ENCODE assay signal across 22 cellular contexts in genomic region chr5:14721990-14722656, GRCh38. TPM values are rescaled to one million over a fixed set of nuclear protein-coding genes. Genes with fewer than 3 reads are reported as not detected.
A peak's percentile ranks its signal among the peaks of the same experiment; 100 is the strongest.
DNase-seq lines count a peak whose midpoint lies in the region; ATAC-seq, FAIRE-seq and TF ChIP-seq lines count a peak whose summit lies in the region.
"Had no signal": no experiment of that assay in that cellular context is flagged by ENCODE, and none has a peak within 500 bp of the region (broad histone marks: within the 10 kb centered on the region; RNA-seq: fewer than 3 reads in every experiment).

No MANE protein-coding gene starts in this region.

- H3K27ac Mint-ChIP-seq in astrocyte (ENCODE audit: unreplicated experiment): no peak overlapping the region

- no peak overlapping the region for H3K4me3 ChIP-seq in astrocyte (ENCODE audit: insufficient read depth, low read depth, low read length)
- no peak overlapping the region for H3K4me3 ChIP-seq in mucosa of descending colon
- H3K4me3 ChIP-seq: BLaER1 treated with 17β-estradiol and CSF1 and Interleukin-3, amounts not matched to agents 10 nM and 100 nM; lower lobe of right lung; spleen had no signal

- peak; percentile 29 for DNase-seq in COLO668 (lab: John Stamatoyannopoulos, UW; ENCODE audit: unreplicated experiment)
- peak; percentile 35 for DNase-seq in M059J (ENCODE audit: low read depth)
- DNase-seq in astrocyte (ENCODE audit: low read depth): peak; percentile 8
- DNase-seq in mucosa of descending colon: no peak
- no peak for DNase-seq in globus pallidus (ENCODE audit: low spot score)
- DNase-seq in ACHN: no peak
- DNase-seq: activated CD4-positive, alpha-beta T cell treated with anti-CD3 and anti-CD28 coated beads for 4 hours; activated T-cell treated with anti-CD3 and anti-CD28 coated beads, Interleukin-2, amount 50 U/mL, for 48 hours; anterior cingulate cortex; foreskin keratinocyte; GF-D8; islet precursor cell; lower lobe of right lung; NCI-H524; spleen; stimulated activated CD4-positive, alpha-beta T cell treated with anti-CD3 and anti-CD28 coated beads, Interleukin-4, amount 100 ng/mL, for 24 hours; stimulated activated naive CD4-positive, alpha-beta T cell treated with Interleukin-2 at 50 U/mL for 16 hours had no signal

- no peak for FAIRE-seq in astrocyte (lab: Jason Lieb, UNC)
- FAIRE-seq: HTR-8/SVneo had no signal

- no peaks in the 10 kb centered on the region for H3K79me2 ChIP-seq in astrocyte (ENCODE audit: insufficient read depth, low read length)

- intact Hi-C loops in mucosa of descending colon (cut with DNase I, micrococcal nuclease): no loop called here

- H3K9me3 Mint-ChIP-seq in astrocyte (ENCODE audit: unreplicated experiment): no peaks in the 10 kb centered on the region
- H3K9me3 Mint-ChIP-seq: activated naive CD4-positive, alpha-beta T cell treated with anti-CD3 and anti-CD28 coated beads, Interleukin-2, amount 10 ng/mL, durations not matched to agents 7 days and 5 days had no signal

- in situ Hi-C loops in ACHN (cut with HindIII; ENCODE audit: low pct_ligation_motif_present, low pct_unique_long_range_greater_than_20kb, low sequenced_read_pairs): loop anchor here (10.0 kb wide), 1 partner anchor 283 kb away; no protein-coding TSS in a partner anchor

- H3K27ac ChIP-seq in astrocyte (ENCODE audit: low read depth, low read length): no peak overlapping the region
- H3K27ac ChIP-seq: BLaER1 treated with 17β-estradiol and CSF1 and Interleukin-3, amounts not matched to agents 10 nM and 100 nM; foreskin keratinocyte; lower lobe of right lung; spleen had no signal

- no peaks in the 10 kb centered on the region for H3K27me3 Mint-ChIP-seq in astrocyte (ENCODE audit: low read depth, unreplicated experiment)
- H3K27me3 Mint-ChIP-seq: activated naive CD4-positive, alpha-beta T cell treated with anti-CD3 and anti-CD28 coated beads, Interleukin-2, amount 10 ng/mL, durations not matched to agents 7 days and 5 days had no signal

- no peak overlapping the region for H3K9ac ChIP-seq in astrocyte (ENCODE audit: low read length)
- H3K9ac ChIP-seq: BLaER1 treated with 17β-estradiol and CSF1 and Interleukin-3, amounts not matched to agents 10 nM and 100 nM had no signal

- H3K36me3 Mint-ChIP-seq in astrocyte (ENCODE audit: low read depth, unreplicated experiment): peaks cover 5% of the 10 kb centered on the region

- ATAC-seq in mucosa of descending colon (peak; percentile 32), HG03354 (IDR thresholded peaks at IDR 0.05; ENCODE audit: poor library complexity, severe bottlenecking, unreplicated experiment) (no peak), GM21367 (IDR thresholded peaks at IDR 0.05; ENCODE audit: unreplicated experiment) (no peak)
- ATAC-seq: foreskin keratinocyte, lower lobe of right lung had no signal

- H2AFZ ChIP-seq in astrocyte (ENCODE audit: low read depth, low read length): no peak overlapping the region

- H3K27me3 ChIP-seq in astrocyte (ENCODE audit: insufficient read depth, low read length): no peaks in the 10 kb centered on the region
- H3K27me3 ChIP-seq: BLaER1 treated with 17β-estradiol and CSF1 and Interleukin-3, amounts not matched to agents 10 nM and 100 nM; foreskin keratinocyte; spleen had no signal

- peaks cover 30% of the 10 kb centered on the region for H3K4me1 Mint-ChIP-seq in astrocyte (ENCODE audit: low read depth, unreplicated experiment)

- no peak overlapping the region for H3K4me2 ChIP-seq in astrocyte (ENCODE audit: low read length)

- H3K9me3 ChIP-seq in astrocyte (ENCODE audit: insufficient read depth, low read depth, low read length) (no peaks in the 10 kb centered on the region), mucosa of descending colon (no peaks in the 10 kb centered on the region)
- H3K9me3 ChIP-seq: BLaER1 treated with 17β-estradiol and CSF1 and Interleukin-3, amounts not matched to agents 10 nM and 100 nM; lower lobe of right lung; spleen had no signal

- no peaks in the 10 kb centered on the region for H4K20me1 ChIP-seq in astrocyte (ENCODE audit: insufficient read depth, low read length)

- TF ChIP-seq CTCF in astrocyte (IDR thresholded peaks at IDR 0.05; ENCODE audit: insufficient read depth, low read depth, low read length) (no peak), mucosa of descending colon (IDR thresholded peaks at IDR 0.05) (no peak)

- H3K36me3 ChIP-seq in astrocyte (ENCODE audit: insufficient read depth, low read length) (no peaks in the 10 kb centered on the region), mucosa of descending colon (ENCODE audit: low read depth) (no peaks in the 10 kb centered on the region)

- no peak overlapping the region for H3K4me3 Mint-ChIP-seq in astrocyte (ENCODE audit: unreplicated experiment)
- H3K4me3 Mint-ChIP-seq: activated naive CD4-positive, alpha-beta T cell treated with anti-CD3 and anti-CD28 coated beads, Interleukin-2, amount 10 ng/mL, durations not matched to agents 7 days and 5 days had no signal

- peaks cover 18% of the 10 kb centered on the region for H3K4me1 ChIP-seq in astrocyte (ENCODE audit: insufficient read depth, low read length)
- H3K4me1 ChIP-seq in mucosa of descending colon (ENCODE audit: low read depth): no peaks in the 10 kb centered on the region
- H3K4me1 ChIP-seq: foreskin keratinocyte had no signal

RNA-seq across cellular contexts. Expression of gene OTULIN, which starts 57.6 kb away (rescaled TPM):
- 29.3 and 58.9 TPM in 2 replicates for total RNA-seq in M059J (2014; rRNA removed; shearing (Covaris generic))
- 28.1 and 29.0 TPM in 2 replicates for total RNA-seq in astrocyte
- total RNA-seq in mucosa of descending colon: 10 to 100 TPM; 21.9 to 29.6 (median 29.5) TPM

Comparison
In these comparisons a context has a peak if more than half of its experiments do, and no peak if none do; other contexts are left out.
1. DNase-seq: peak in COLO668 (single experiment), M059J (single experiment) and astrocyte (single experiment); none in mucosa of descending colon (0 of 3), globus pallidus (single experiment) and ACHN (single experiment).